ENCODE assay signal across 2 cellular contexts in the genomic region with DNA sequence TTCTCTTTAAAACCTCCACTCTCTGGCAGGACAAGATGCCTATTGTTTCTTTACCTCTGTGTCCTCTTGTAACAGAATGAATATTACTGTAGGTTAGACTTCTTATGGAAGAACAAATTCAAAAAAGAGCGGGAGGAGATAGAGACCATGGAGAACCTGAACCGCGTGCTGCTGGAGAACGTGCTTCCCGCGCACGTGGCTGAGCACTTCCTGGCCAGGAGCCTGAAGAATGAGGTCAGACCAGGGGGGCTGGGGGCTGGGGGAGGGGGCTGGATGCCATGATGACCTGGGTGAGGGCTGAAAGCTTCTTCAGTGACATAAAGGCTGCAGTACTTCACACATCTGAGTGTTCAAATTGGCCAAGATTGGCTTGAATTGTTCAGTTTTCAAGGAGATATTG.
A peak's percentile ranks its signal among the peaks of the same experiment; 100 is the strongest.
TF ChIP-seq lines count a peak whose summit lies in the region.

No MANE protein-coding gene starts in this region.

TF ChIP-seq in K562, 482 proteins besides CTCF, POLR2A, EP300 and RAD21:
- TF ChIP-seq ERF (CRISPR knock-in tag; IDR thresholded peaks at IDR 0.05) (no peak), L3MBTL2 (IDR thresholded peaks at IDR 0.05) (peak; percentile 35; the same call in 1 of the 2 replicates)
- TF ChIP-seq, protein P1, sequence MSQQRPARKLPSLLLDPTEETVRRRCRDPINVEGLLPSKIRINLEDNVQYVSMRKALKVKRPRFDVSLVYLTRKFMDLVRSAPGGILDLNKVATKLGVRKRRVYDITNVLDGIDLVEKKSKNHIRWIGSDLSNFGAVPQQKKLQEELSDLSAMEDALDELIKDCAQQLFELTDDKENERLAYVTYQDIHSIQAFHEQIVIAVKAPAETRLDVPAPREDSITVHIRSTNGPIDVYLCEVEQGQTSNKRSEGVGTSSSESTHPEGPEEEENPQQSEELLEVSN (IDR thresholded peaks at IDR 0.05; ENCODE audit: borderline replicate concordance in 1 of 2, extremely low read depth in 1 of 2, insufficient read depth in 1 of 2, insufficient read length in 1 of 2, low read depth in 1 of 2, low read length in 1 of 2, poor library complexity in 1 of 2, severe bottlenecking in 1 of 2) = peak; percentile 44 to 86

TF ChIP-seq in H1, 55 proteins besides CTCF, POLR2A, EP300 and RAD21:
- TF ChIP-seq CEBPB (IDR thresholded peaks at IDR 0.05; ENCODE audit: low read depth, low read length) (no peak), GABPA (IDR thresholded peaks at IDR 0.05; ENCODE audit: borderline replicate concordance, insufficient read depth, low read length) (no peak)
- TF ChIP-seq, protein P2, sequence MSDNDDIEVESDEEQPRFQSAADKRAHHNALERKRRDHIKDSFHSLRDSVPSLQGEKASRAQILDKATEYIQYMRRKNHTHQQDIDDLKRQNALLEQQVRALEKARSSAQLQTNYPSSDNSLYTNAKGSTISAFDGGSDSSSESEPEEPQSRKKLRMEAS (IDR thresholded peaks at IDR 0.05) = 0 out of 2 replicates have a peak, but pooled peaks have one; percentile 30
- TF ChIP-seq, protein P1 (IDR thresholded peaks at IDR 0.05) = peak; percentile 66
TF ChIP-seq in H1: peak in this region for 2.
